15 cellular contexts compared by ENCODE assay signal in the genomic region with DNA sequence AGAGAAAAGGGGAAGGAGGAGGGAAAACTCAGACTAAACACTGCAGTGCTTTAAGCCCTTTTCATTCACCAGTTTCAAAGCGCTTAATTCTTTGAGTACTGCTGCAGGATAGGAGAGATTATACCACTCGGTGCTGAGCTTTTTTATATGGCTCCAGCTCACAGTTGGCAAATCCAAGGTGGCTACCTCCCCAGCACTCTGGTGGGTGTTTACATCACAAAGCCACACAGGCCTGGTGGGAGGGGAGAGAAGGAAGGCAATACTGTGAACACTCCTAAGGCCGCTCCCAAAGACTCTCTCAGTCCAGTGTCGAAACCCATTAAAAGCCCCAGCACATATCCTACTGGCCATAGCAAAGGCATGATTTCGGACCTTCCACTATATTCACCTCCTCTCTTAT.
"Had no signal": no experiment of that assay in that cellular context is flagged by ENCODE, and none has a peak within 500 bp of the region (broad histone marks: within the 10 kb centered on the region; RNA-seq: fewer than 3 reads in every experiment).

No MANE protein-coding gene starts in this region.

- H3K4me1 Mint-ChIP-seq: activated CD8-positive, alpha-beta memory T cell treated with anti-CD3 and anti-CD28 coated beads, Interleukin-2, amount 10 ng/mL, durations not matched to agents 7 days and 5 days; activated naive CD4-positive, alpha-beta T cell treated with anti-CD3 and anti-CD28 coated beads, Interleukin-2, amount 50 U/mL, for 24 hours; stimulated activated naive CD8-positive, alpha-beta T cell treated with anti-CD3 and anti-CD28 coated beads, Interleukin-15, amount 100 ng/mL, for 72 hours had no signal

- H3K4me3 Mint-ChIP-seq: activated CD4-positive, alpha-beta memory T cell treated with anti-CD3 and anti-CD28 coated beads for 36 hours; activated CD8-positive, alpha-beta memory T cell treated with anti-CD3 and anti-CD28 coated beads, Interleukin-2, amount 10 ng/mL, durations not matched to agents 7 days and 5 days; activated naive CD4-positive, alpha-beta T cell treated with anti-CD3 and anti-CD28 coated beads, Interleukin-2, amount 50 U/mL, for 24 hours; activated T-cell treated with anti-CD3 and anti-CD28 coated beads, Interleukin-2, amount 50 U/mL, for 24 hours; stimulated activated naive CD8-positive, alpha-beta T cell treated with anti-CD3 and anti-CD28 coated beads, Interleukin-15, amount 100 ng/mL, for 72 hours had no signal

- H3K36me3 ChIP-seq: upper lobe of right lung had no signal

- H3K27ac ChIP-seq: psoas muscle, spleen, upper lobe of right lung had no signal

- H3K9me3 Mint-ChIP-seq: activated CD4-positive, alpha-beta memory T cell treated with anti-CD3 and anti-CD28 coated beads for 36 hours; activated naive CD4-positive, alpha-beta T cell treated with anti-CD3 and anti-CD28 coated beads, Interleukin-2, amount 50 U/mL, for 24 hours; activated T-cell treated with anti-CD3 and anti-CD28 coated beads, Interleukin-2, amount 50 U/mL, for 24 hours; stimulated activated naive CD8-positive, alpha-beta T cell treated with anti-CD3 and anti-CD28 coated beads, Interleukin-15, amount 100 ng/mL, for 72 hours had no signal

- H3K36me3 Mint-ChIP-seq: activated CD4-positive, alpha-beta memory T cell treated with anti-CD3 and anti-CD28 coated beads for 36 hours; activated CD8-positive, alpha-beta memory T cell treated with anti-CD3 and anti-CD28 coated beads, Interleukin-2, amount 10 ng/mL, durations not matched to agents 7 days and 5 days; activated naive CD4-positive, alpha-beta T cell treated with anti-CD3 and anti-CD28 coated beads, Interleukin-2, amount 50 U/mL, for 24 hours had no signal

- FAIRE-seq: colon had no signal

- H3K27me3 ChIP-seq: spleen, upper lobe of right lung had no signal

- H3K4me1 ChIP-seq: psoas muscle, spleen, upper lobe of right lung had no signal

- ATAC-seq: activated CD8-positive, alpha-beta memory T cell treated with anti-CD3 and anti-CD28 coated beads, Interleukin-2, amount 10 ng/mL, durations not matched to agents 7 days and 5 days; psoas muscle; sciatic nerve; SK-N-SH treated with all-trans-retinoic acid at 6 μM for 48 hours; stimulated activated naive CD8-positive, alpha-beta T cell treated with anti-CD3 and anti-CD28 coated beads, Interleukin-15, amount 100 ng/mL, for 72 hours; upper lobe of right lung had no signal

- H3K9me3 ChIP-seq: psoas muscle, spleen, upper lobe of right lung had no signal

- DNase-seq: activated CD4-positive, alpha-beta memory T cell treated with anti-CD3 and anti-CD28 coated beads for 36 hours; activated CD4-positive, alpha-beta T cell treated with anti-CD3 and anti-CD28 coated beads for 1 hour; activated CD8-positive, alpha-beta memory T cell treated with anti-CD3 and anti-CD28 coated beads, Interleukin-2, amount 10 ng/mL, durations not matched to agents 7 days and 5 days; activated effector memory CD4-positive, alpha-beta T cell treated with Interleukin-2 at 50 U/mL for 16 hours; activated T-cell treated with anti-CD3 and anti-CD28 coated beads, Interleukin-2, amount 50 U/mL, for 24 hours; amniotic stem cell; psoas muscle; spleen; stimulated activated naive CD8-positive, alpha-beta T cell treated with anti-CD3 and anti-CD28 coated beads, Interleukin-15, amount 100 ng/mL, for 72 hours; T1000; upper lobe of right lung had no signal

- H3K27ac Mint-ChIP-seq: activated CD4-positive, alpha-beta memory T cell treated with anti-CD3 and anti-CD28 coated beads for 36 hours; activated CD8-positive, alpha-beta memory T cell treated with anti-CD3 and anti-CD28 coated beads, Interleukin-2, amount 10 ng/mL, durations not matched to agents 7 days and 5 days; activated naive CD4-positive, alpha-beta T cell treated with anti-CD3 and anti-CD28 coated beads, Interleukin-2, amount 50 U/mL, for 24 hours; activated T-cell treated with anti-CD3 and anti-CD28 coated beads, Interleukin-2, amount 50 U/mL, for 24 hours had no signal

- H3K4me3 ChIP-seq: psoas muscle, spleen, upper lobe of right lung had no signal

- H3K27me3 Mint-ChIP-seq: activated naive CD4-positive, alpha-beta T cell treated with anti-CD3 and anti-CD28 coated beads, Interleukin-2, amount 50 U/mL, for 24 hours had no signal
